Comparison of ENCODE assay signal across 22 cellular contexts in genomic region chr7:101496017-101496416, GRCh38.
A peak's percentile ranks its signal among the peaks of the same experiment; 100 is the strongest.
DNase-seq lines count a peak whose midpoint lies in the region; ATAC-seq and TF ChIP-seq lines count a peak whose summit lies in the region.
"Had no signal": no experiment of that assay in that cellular context is flagged by ENCODE, and none has a peak within 500 bp of the region (broad histone marks: within the 10 kb centered on the region; RNA-seq: fewer than 3 reads in every experiment).

No MANE protein-coding gene starts in this region.

- H3K4me1 ChIP-seq in BLaER1 treated with 17β-estradiol and CSF1 and Interleukin-3, amounts not matched to agents 10 nM and 100 nM = peaks cover 0 to 57% (median 49%) of the 10 kb centered on the region in 10 experiments; a peak in 17 of 20 replicates
- peaks cover 8% of the 10 kb centered on the region for H3K4me1 ChIP-seq in endodermal cell (ENCODE audit: control insufficient read depth, insufficient read depth, low read length)
- H3K4me1 ChIP-seq: Peyer's patch, SJCRH30 had no signal

- H3K4me1 Mint-ChIP-seq in endodermal cell (peaks cover 26% of the 10 kb centered on the region), nephron (peaks cover 36% of the 10 kb centered on the region)
- H3K4me1 Mint-ChIP-seq: CD8-positive, alpha-beta memory T cell; T-cell had no signal

- H3K9ac ChIP-seq in BLaER1 treated with 17β-estradiol and CSF1 and Interleukin-3, amounts not matched to agents 10 nM and 100 nM = peak overlapping the region in 6 of 11 experiments; percentile 31 to 75 (median 68); a peak in 7 of 22 replicates
- no peak overlapping the region for H3K9ac ChIP-seq in endodermal cell (ENCODE audit: extremely low read depth, low read length, poor library complexity, severe bottlenecking)

- peak overlapping the region; percentile 37 for H3K27ac Mint-ChIP-seq in endodermal cell
- H3K27ac Mint-ChIP-seq in nephron = peak overlapping the region in 2 of 3 experiments; percentile 22 to 64
- H3K27ac Mint-ChIP-seq: GM23338, T-cell had no signal

- H4K20me1 ChIP-seq in BLaER1 treated with 17β-estradiol and CSF1 and Interleukin-3, amounts not matched to agents 10 nM and 100 nM = no peaks in the 10 kb centered on the region

- TF ChIP-seq CTCF in endodermal cell (conservative IDR thresholded peaks at IDR 0.05) (no peak), nephron (IDR thresholded peaks at IDR 0.05; ENCODE audit: unreplicated experiment in 3 of 3) (no peak)

- peak overlapping the region in 8 of 11 experiments; percentile 61 to 88 (median 76); a peak in 17 of 22 replicates for H3K27ac ChIP-seq in BLaER1 treated with 17β-estradiol and CSF1 and Interleukin-3, amounts not matched to agents 10 nM and 100 nM
- H3K27ac ChIP-seq in endodermal cell (ENCODE audit: low read depth, low read length) = no peak overlapping the region
- H3K27ac ChIP-seq: C4-2B, Peyer's patch, SJCRH30 had no signal

- no peaks in the 10 kb centered on the region for H3K27me3 ChIP-seq in BLaER1 treated with 17β-estradiol and CSF1 and Interleukin-3, amounts not matched to agents 10 nM and 100 nM
- no peaks in the 10 kb centered on the region for H3K27me3 ChIP-seq in endodermal cell (ENCODE audit: control insufficient read depth, insufficient read depth, low read length, poor library complexity, severe bottlenecking)
- H3K27me3 ChIP-seq: Peyer's patch, SJCRH30 had no signal

- no peaks in the 10 kb centered on the region for H3K36me3 ChIP-seq in BLaER1 treated with 17β-estradiol and CSF1 and Interleukin-3, amounts not matched to agents 10 nM and 100 nM
- H3K36me3 ChIP-seq in endodermal cell (ENCODE audit: control insufficient read depth, insufficient read depth, low read length) = no peaks in the 10 kb centered on the region
- H3K36me3 ChIP-seq: Peyer's patch, SJCRH30 had no signal

- DNase-seq in EH (ENCODE audit: low read depth) (peak; percentile 49), endodermal cell (no peak), amygdala (lab: John Stamatoyannopoulos, UW) (no peak)
- no peak for DNase-seq in activated CD4-positive, alpha-beta T cell treated with anti-CD3 and anti-CD28 coated beads, Interleukin-2, amount 50 U/mL, for 1 hour
- no peak for DNase-seq in activated T-cell treated with anti-CD3 and anti-CD28 coated beads, Interleukin-2, amount 50 U/mL, for 1 hour
- DNase-seq: CD8-positive, alpha-beta memory T cell; DMS79; HCEC 1CT; MV-4-11; NCI-H1105 treated with DMSO at 0.1 percent for 48 hours; NCI-H1694; NCI-H524; NCI-H774; NK-92 treated with Interleukin-12 subunit alpha and Interleukin-12 subunit beta, amount 100 ng/mL, for 24 hours; Peyer's patch; SJCRH30; T-cell had no signal

- peaks cover 4% of the 10 kb centered on the region for H3K36me3 Mint-ChIP-seq in endodermal cell (ENCODE audit: low read depth)
- H3K36me3 Mint-ChIP-seq in nephron (ENCODE audit: low read depth) = peaks cover 3% of the 10 kb centered on the region
- H3K36me3 Mint-ChIP-seq: CD8-positive, alpha-beta memory T cell; T-cell had no signal

- peak overlapping the region in 10 of 11 experiments; percentile 1 to 79 (median 52); a peak in 16 of 22 replicates for H3K4me2 ChIP-seq in BLaER1 treated with 17β-estradiol and CSF1 and Interleukin-3, amounts not matched to agents 10 nM and 100 nM
- H3K4me2 ChIP-seq: GM23338 had no signal

- 85 to 87% methylated on average over 5 to 8 of the region's 8 CpGs for WGBS in endodermal cell (ENCODE audit: insufficient coverage in 1 of 2, insufficient read length in 1 of 2), 2 experiments

- H3K27me3 Mint-ChIP-seq in endodermal cell (ENCODE audit: insufficient read depth) (no peaks in the 10 kb centered on the region), nephron (ENCODE audit: low read depth) (peaks cover 5% of the 10 kb centered on the region)

- H3K4me3 ChIP-seq in BLaER1 treated with 17β-estradiol and CSF1 and Interleukin-3, amounts not matched to agents 10 nM and 100 nM = peak overlapping the region in 3 of 10 experiments; percentile 1 to 19 (median 16); a peak in 3 of 20 replicates
- H3K4me3 ChIP-seq in endodermal cell (ENCODE audit: low read length) = no peak overlapping the region
- H3K4me3 ChIP-seq: GM23338, Peyer's patch, SJCRH30 had no signal

- ATAC-seq in GM21737 (IDR thresholded peaks at IDR 0.05; ENCODE audit: unreplicated experiment) = no peak
- ATAC-seq: T-cell had no signal

- peaks cover 0 to 25% (median 16%) of the 10 kb centered on the region in 11 experiments; a peak in 17 of 22 replicates for H3K9me3 ChIP-seq in BLaER1 treated with 17β-estradiol and CSF1 and Interleukin-3, amounts not matched to agents 10 nM and 100 nM (replicated peaks in 1 of 11)
- no peaks in the 10 kb centered on the region for H3K9me3 ChIP-seq in endodermal cell (ENCODE audit: control insufficient read depth, low read length)
- H3K9me3 ChIP-seq: Peyer's patch, SJCRH30 had no signal

- no peak overlapping the region for H3K4me3 Mint-ChIP-seq in endodermal cell
- H3K4me3 Mint-ChIP-seq in nephron = no peak overlapping the region
- H3K4me3 Mint-ChIP-seq: CD8-positive, alpha-beta memory T cell; GM23338; T-cell had no signal

- no peaks in the 10 kb centered on the region for H3K9me3 Mint-ChIP-seq in endodermal cell
- no peaks in the 10 kb centered on the region for H3K9me3 Mint-ChIP-seq in nephron
- H3K9me3 Mint-ChIP-seq: GM23338, T-cell had no signal
